In genomic region chr9:137298983-137299521, GRCh38 we compare ENCODE assay signal across 15 cellular contexts. TPM values are rescaled to one million over a fixed set of nuclear protein-coding genes. Genes with fewer than 3 reads are reported as not detected.
A peak's percentile ranks its signal among the peaks of the same experiment; 100 is the strongest.
DNase-seq lines count a peak whose midpoint lies in the region; ATAC-seq and TF ChIP-seq lines count a peak whose summit lies in the region.
"Had no signal": no experiment of that assay in that cellular context is flagged by ENCODE, and none has a peak within 500 bp of the region (broad histone marks: within the 10 kb centered on the region; RNA-seq: fewer than 3 reads in every experiment).

No MANE protein-coding gene starts in this region.

- H3K9me3 ChIP-seq in breast epithelium (no peaks in the 10 kb centered on the region), heart right ventricle (peaks cover 0 to 4% (median 0%) of the 10 kb centered on the region in 11 donors), uterus (no peaks in the 10 kb centered on the region)

- no TSS peak for BruUV-seq in MCF 10A (replicated peaks; lab: Mats Ljungman, UMichigan)

- H3K4me1 ChIP-seq in breast epithelium: peaks cover 4 to 28% of the 10 kb centered on the region in 2 donors
- H3K4me1 ChIP-seq in heart right ventricle: peaks cover 8 to 78% (median 59%) of the 10 kb centered on the region in 9 donors
- H3K4me1 ChIP-seq in uterus: peaks cover 0 to 26% of the 10 kb centered on the region in 2 donors

- H3K4me3 ChIP-seq in breast epithelium (peak overlapping the region in 2 of 3 donors; percentile 15 to 50), heart right ventricle (peak overlapping the region in 9 of 10 donors; percentile 55 to 87 (median 72)), uterus (no peak overlapping the region)

- TF ChIP-seq POLR2A in breast epithelium (IDR thresholded peaks at IDR 0.05) (no peak), uterus (IDR thresholded peaks at IDR 0.05) (no peak)

- H3K4me1 Mint-ChIP-seq in MCF 10A (ENCODE audit: insufficient read depth, unreplicated experiment): no peaks in the 10 kb centered on the region
- peaks cover 43% of the 10 kb centered on the region for H3K4me1 Mint-ChIP-seq in neural crest cell
- H3K4me1 Mint-ChIP-seq in activated T-cell treated with anti-CD3 and anti-CD28 coated beads, Interleukin-2, amount 50 U/mL, for 4 hours (ENCODE audit: low read depth): peaks cover 16% of the 10 kb centered on the region

- peak overlapping the region; percentile 10 to 88 for H3K27ac ChIP-seq in breast epithelium
- H3K27ac ChIP-seq in heart right ventricle: peak overlapping the region; percentile 42 to 94 (median 90)
- peak overlapping the region; percentile 7 to 77 for H3K27ac ChIP-seq in uterus

- intact Hi-C loops in breast epithelium (cut with DNase I; ENCODE audit: low total_unique reads) (no loop called here), MCF 10A (cut with micrococcal nuclease) (no loop called here), heart right ventricle (cut with DNase I) (loop anchor here in 5 of 10 donors (5.0 to 10.0 kb wide), 3 partner anchors 88 to 226 kb away; partner anchors contain the start of gene ENTPD8 (in 1 of the 5)), uterus (cut with DNase I; ENCODE audit: low total_unique reads) (no loop called here)

- peaks cover 11% of the 10 kb centered on the region for H3K27me3 Mint-ChIP-seq in MCF 10A (ENCODE audit: insufficient read depth, unreplicated experiment)
- peaks cover 33% of the 10 kb centered on the region for H3K27me3 Mint-ChIP-seq in neural crest cell (ENCODE audit: low read depth)
- H3K27me3 Mint-ChIP-seq in activated T-cell treated with anti-CD3 and anti-CD28 coated beads, Interleukin-2, amount 50 U/mL, for 4 hours (ENCODE audit: low read depth): peaks cover 28% of the 10 kb centered on the region

- H3K36me3 ChIP-seq in breast epithelium (no peaks in the 10 kb centered on the region), heart right ventricle (peaks cover 0 to 10% (median 0%) of the 10 kb centered on the region in 9 donors), uterus (no peaks in the 10 kb centered on the region)

- H3K36me3 Mint-ChIP-seq in MCF 10A (ENCODE audit: insufficient read depth, unreplicated experiment) (peaks cover 5% of the 10 kb centered on the region), neural crest cell (ENCODE audit: low read depth) (peaks cover 4% of the 10 kb centered on the region)
- no peaks in the 10 kb centered on the region for H3K36me3 Mint-ChIP-seq in activated T-cell treated with anti-CD3 and anti-CD28 coated beads, Interleukin-2, amount 50 U/mL, for 4 hours (ENCODE audit: insufficient read depth)
- H3K36me3 Mint-ChIP-seq: activated naive CD8-positive, alpha-beta T cell; naive thymus-derived CD4-positive, alpha-beta T cell had no signal

- H3K27me3 ChIP-seq in breast epithelium: peaks cover 0 to 2% of the 10 kb centered on the region in 2 donors
- H3K27me3 ChIP-seq in heart right ventricle: peaks cover 0 to 88% (median 16%) of the 10 kb centered on the region in 7 donors
- peaks cover 40 to 47% of the 10 kb centered on the region in 2 donors for H3K27me3 ChIP-seq in uterus

- DNase-seq in breast epithelium (ENCODE audit: low spot score in 2 of 2): no peak
- DNase-seq in MCF 10A (ENCODE audit: unreplicated experiment): no peak
- DNase-seq in heart right ventricle: peak in 1 of 2 donors; percentile 16
- DNase-seq in neural crest cell (ENCODE audit: low read depth, low spot score): no peak
- DNase-seq in uterus: no peak
- no peak for DNase-seq in AG20443 (ENCODE audit: low spot score)
- no peak for DNase-seq in NCI-H128 (lab: John Stamatoyannopoulos, UW; ENCODE audit: unreplicated experiment)
- DNase-seq in activated T-cell treated with anti-CD3 and anti-CD28 coated beads, Interleukin-2, amount 50 U/mL, for 4 hours: no peak
- DNase-seq: activated CD4-positive, alpha-beta T cell treated with anti-CD3 and anti-CD28 coated beads, Interleukin-2, amount 50 U/mL, for 48 hours; effector memory CD4-positive, alpha-beta T cell; naive thymus-derived CD4-positive, alpha-beta T cell; stimulated activated CD4-positive, alpha-beta T cell treated with anti-CD3 and anti-CD28 coated beads, Interleukin-1b, Interleukin-23, amount 100 ng/mL, for 48 hours; stimulated activated naive CD4-positive, alpha-beta T cell had no signal

- no peaks in the 10 kb centered on the region for H3K9me3 Mint-ChIP-seq in MCF 10A (ENCODE audit: unreplicated experiment)
- no peaks in the 10 kb centered on the region for H3K9me3 Mint-ChIP-seq in neural crest cell
- H3K9me3 Mint-ChIP-seq in activated T-cell treated with anti-CD3 and anti-CD28 coated beads, Interleukin-2, amount 50 U/mL, for 4 hours: no peaks in the 10 kb centered on the region
- H3K9me3 Mint-ChIP-seq: naive thymus-derived CD4-positive, alpha-beta T cell had no signal

- 47 to 50% methylated on average over 16 of the region's 16 CpGs for WGBS in heart right ventricle, 2 donors

- H3K27ac Mint-ChIP-seq in MCF 10A (ENCODE audit: low read depth, unreplicated experiment) (no peak overlapping the region), neural crest cell (ENCODE audit: unreplicated experiment) (no peak overlapping the region)
- H3K27ac Mint-ChIP-seq: activated naive CD8-positive, alpha-beta T cell; naive thymus-derived CD4-positive, alpha-beta T cell had no signal

- POLR2A ChIA-PET in MCF 10A (lab: Yijun Ruan, JAX): no interaction called here

- TF ChIP-seq CTCF in breast epithelium (IDR thresholded peaks at IDR 0.05) (no peak), MCF 10A (IDR thresholded peaks at IDR 0.05; ENCODE audit: unreplicated experiment) (no peak), heart right ventricle (IDR thresholded peaks at IDR 0.05) (no peak), neural crest cell (conservative IDR thresholded peaks at IDR 0.05) (no peak), uterus (IDR thresholded peaks at IDR 0.05) (no peak)

- CTCF ChIA-PET in MCF 10A (lab: Yijun Ruan, JAX): no interaction called here

- no peak for ATAC-seq in heart right ventricle
- no peak for ATAC-seq in activated T-cell treated with anti-CD3 and anti-CD28 coated beads, Interleukin-2, amount 50 U/mL, for 4 hours
- ATAC-seq: naive thymus-derived CD4-positive, alpha-beta T cell had no signal

- H3K4me3 Mint-ChIP-seq in MCF 10A (ENCODE audit: unreplicated experiment): no peak overlapping the region
- peak overlapping the region; percentile 78 for H3K4me3 Mint-ChIP-seq in neural crest cell
- no peak overlapping the region for H3K4me3 Mint-ChIP-seq in activated T-cell treated with anti-CD3 and anti-CD28 coated beads, Interleukin-2, amount 50 U/mL, for 4 hours

RNA-seq across cellular contexts. Expression of gene NRARP, which starts 3.0 kb away (rescaled TPM):
- total RNA-seq in breast epithelium (1 to 10 TPM; 2.1 to 6.9 (median 3.5) TPM), MCF 10A (2022) (1.4 and 2.2 TPM in 2 replicates), heart right ventricle (10 to 100 TPM in 7 of 10 donors, 1 to 10 TPM in 3; 2.6 to 20.8 (median 11.7) TPM), neural crest cell (31.7 and 33.7 TPM in 2 replicates), uterus (10 to 100 TPM in 2 of 4 donors, 1 to 10 TPM in 1, under 1 TPM in 1; 0.29 to 16.5 (median 11.4) TPM)
- 1 to 10 TPM; 2.0 to 5.4 TPM for polyA plus RNA-seq in heart right ventricle
- total RNA-seq in activated T-cell treated with anti-CD3 and anti-CD28 coated beads, Interleukin-2, amount 50 U/mL, for 4 hours: 10 to 100 TPM in 2 of 3 donors, 1 to 10 TPM in 1; 7.6 to 15.6 (median 11.6) TPM
- polyA plus RNA-seq: naive thymus-derived CD4-positive, alpha-beta T cell had no signal

RNA-seq across cellular contexts. Expression of gene TOR4A, which starts 21.5 kb away (rescaled TPM):
- total RNA-seq in breast epithelium (1 to 10 TPM; 2.9 to 5.4 (median 3.7) TPM), MCF 10A (2022) (20.6 and 21.9 TPM in 2 replicates), heart right ventricle (10 to 100 TPM; 15.2 to 21.5 (median 16.8) TPM), neural crest cell (0.75 and 0.86 TPM in 2 replicates), uterus (10 to 100 TPM in 3 of 4 donors, 1 to 10 TPM in 1; 2.6 to 12.7 (median 11.5) TPM)
- polyA plus RNA-seq in heart right ventricle: 10 to 100 TPM in 1 of 2 donors, 1 to 10 TPM in 1; 4.7 to 11.5 TPM
- 1 to 10 TPM; 3.2 to 4.0 (median 3.6) TPM for total RNA-seq in activated T-cell treated with anti-CD3 and anti-CD28 coated beads, Interleukin-2, amount 50 U/mL, for 4 hours

RNA-seq across cellular contexts. Expression of gene NELFB, which starts 43.9 kb away (rescaled TPM):
- 10 to 100 TPM; 32.6 to 39.2 (median 38.7) TPM for total RNA-seq in breast epithelium
- 38.0 and 40.5 TPM in 2 replicates for total RNA-seq in MCF 10A (2022)
- 10 to 100 TPM; 31.6 to 47.1 (median 39.2) TPM for total RNA-seq in heart right ventricle
- 10 to 100 TPM; 31.5 to 52.9 TPM for polyA plus RNA-seq in heart right ventricle
- total RNA-seq in neural crest cell: 76.7 and 79.0 TPM in 2 replicates
- 10 to 100 TPM; 17.1 to 46.5 (median 43.2) TPM for total RNA-seq in uterus
- total RNA-seq in activated T-cell treated with anti-CD3 and anti-CD28 coated beads, Interleukin-2, amount 50 U/mL, for 4 hours: 10 to 100 TPM; 72.0 to 81.1 (median 73.5) TPM

RNA-seq across cellular contexts. Expression of gene STPG3, which starts 48.0 kb away (rescaled TPM):
- total RNA-seq in breast epithelium (not detected), MCF 10A (2022) (not detected in 2 replicates), heart right ventricle (under 1 TPM in 3 of 10 donors, not detected in 7; 0.24 to 0.32 (median 0.32) TPM), neural crest cell (0.26 TPM in 1 of 2 replicates, not detected in the other), uterus (not detected)
- under 1 TPM in 1 of 2 donors, not detected in 1; 0.44 TPM for polyA plus RNA-seq in heart right ventricle
- not detected for total RNA-seq in activated T-cell treated with anti-CD3 and anti-CD28 coated beads, Interleukin-2, amount 50 U/mL, for 4 hours
- total RNA-seq: A673; naive thymus-derived CD4-positive, alpha-beta T cell had no signal
- polyA plus RNA-seq: naive thymus-derived CD4-positive, alpha-beta T cell had no signal

RNA-seq across cellular contexts. Expression of gene TUBB4B, which starts 58.0 kb away (rescaled TPM):
- total RNA-seq in breast epithelium (100 to 1,000 TPM; 112 to 188 (median 183) TPM), MCF 10A (2022) (171 and 180 TPM in 2 replicates), heart right ventricle (100 to 1,000 TPM; 211 to 495 (median 330) TPM), neural crest cell (329 and 336 TPM in 2 replicates), uterus (100 to 1,000 TPM in 3 of 4 donors, 10 to 100 TPM in 1; 91.5 to 174 (median 139) TPM)
- polyA plus RNA-seq in heart right ventricle: 100 to 1,000 TPM; 522 to 992 TPM
- 100 to 1,000 TPM; 345 to 383 (median 380) TPM for total RNA-seq in activated T-cell treated with anti-CD3 and anti-CD28 coated beads, Interleukin-2, amount 50 U/mL, for 4 hours

Comparison
In these comparisons a context has a peak if more than half of its experiments do, and no peak if none do; other contexts are left out.
1. H3K4me3 ChIP-seq: peak in breast epithelium (2 of 3) and heart right ventricle (9 of 10); none in uterus (0 of 2).
2. Peak in every context shown above with its lines, with median percentiles within 50 percentile points of each other: H3K27ac ChIP-seq.